Comparison of ENCODE assay signal across 27 cellular contexts in the genomic region with DNA sequence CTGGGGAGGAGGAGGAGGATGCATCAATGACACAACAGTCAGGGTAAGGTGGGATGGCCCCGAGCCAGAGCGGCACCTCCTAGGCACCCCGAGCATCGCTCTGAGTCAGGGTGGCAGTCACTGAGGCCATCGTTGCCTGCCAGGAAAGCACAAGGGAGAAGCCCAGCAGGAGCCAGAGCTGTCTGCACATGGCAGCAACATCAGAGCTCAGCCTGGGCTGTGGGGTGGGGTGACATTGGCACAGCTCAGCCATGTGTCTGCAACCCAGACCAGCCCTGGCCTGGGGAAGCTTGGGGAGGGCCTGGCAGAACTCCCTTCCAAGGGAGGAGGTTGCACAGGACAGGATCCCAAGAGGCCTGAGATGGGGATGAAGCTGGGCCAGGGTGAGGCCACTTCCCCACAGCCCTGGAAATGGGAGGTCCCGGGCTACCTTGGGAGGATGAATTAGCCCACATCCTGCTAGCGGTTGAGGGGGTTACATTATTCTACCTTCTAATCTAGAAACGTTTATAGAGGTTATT.
"Had no signal": no experiment of that assay in that cellular context is flagged by ENCODE, and none has a peak within 500 bp of the region (broad histone marks: within the 10 kb centered on the region; RNA-seq: fewer than 3 reads in every experiment).

No MANE protein-coding gene starts in this region.

- DNase-seq: activated CD4-positive, alpha-beta T cell treated with anti-CD3 and anti-CD28 coated beads for 1 hour; activated CD4-positive, alpha-beta T cell treated with anti-CD3 and anti-CD28 coated beads, Interleukin-2, amount 50 U/mL, for 1 hour; activated CD8-positive, alpha-beta T cell treated with anti-CD3 and anti-CD28 coated beads, Interleukin-2, amount 10 ng/mL, durations not matched to agents 7 days and 5 days; activated gamma-delta T cell; activated naive CD4-positive, alpha-beta T cell treated with anti-CD3 and anti-CD28 coated beads, Interleukin-2, amount 50 U/mL, for 16 hours; activated naive CD8-positive, alpha-beta T cell treated with anti-CD3 and anti-CD28 coated beads, Interleukin-2, amount 50 U/mL, for 24 hours; body of pancreas; dermis blood vessel endothelial cell; effector CD8-positive, alpha-beta T cell; erythroblast; glutamatergic neuron; hypothalamus; left ventricle myocardium inferior; midbrain; nephron progenitor cell; occipital lobe; posterior cingulate gyrus; sigmoid colon; stimulated activated CD4-positive, alpha-beta T cell treated with anti-CD3 and anti-CD28 coated beads, Interleukin-15, amount 100 ng/mL, for 24 hours; stimulated activated naive CD4-positive, alpha-beta T cell; T-helper 1 cell; WERI-Rb-1 had no signal

- ATAC-seq: activated CD8-positive, alpha-beta T cell treated with anti-CD3 and anti-CD28 coated beads, Interleukin-2, amount 10 ng/mL, durations not matched to agents 7 days and 5 days; activated naive CD8-positive, alpha-beta T cell treated with anti-CD3 and anti-CD28 coated beads, Interleukin-2, amount 50 U/mL, for 24 hours; body of pancreas had no signal

- H3K4me1 Mint-ChIP-seq: activated naive CD8-positive, alpha-beta T cell treated with anti-CD3 and anti-CD28 coated beads, Interleukin-2, amount 50 U/mL, for 24 hours; nephron progenitor cell had no signal

- H3K4me3 Mint-ChIP-seq: activated CD8-positive, alpha-beta T cell treated with anti-CD3 and anti-CD28 coated beads, Interleukin-2, amount 10 ng/mL, durations not matched to agents 7 days and 5 days; activated naive CD8-positive, alpha-beta T cell treated with anti-CD3 and anti-CD28 coated beads, Interleukin-2, amount 50 U/mL, for 24 hours; activated T-helper 1 cell treated with anti-CD3 and anti-CD28 coated beads, Interleukin-12 subunit alpha, Interleukin-12 subunit beta, Interleukin-2, Interleukin-4 antibody, amounts not matched to agents 30 ng/mL and 10 ng/mL and 1 ng/mL, durations not matched to agents 14 hours and 24 hours and 36 hours; nephron progenitor cell had no signal

- H3K4me1 ChIP-seq: body of pancreas, left ventricle myocardium inferior, sigmoid colon, upper lobe of left lung had no signal

- H3K4me2 ChIP-seq: smooth muscle cell had no signal

- H3K9me3 ChIP-seq: body of pancreas, left ventricle myocardium inferior, sigmoid colon, thoracic aorta, upper lobe of left lung had no signal

- H3K27ac Mint-ChIP-seq: activated CD8-positive, alpha-beta T cell treated with anti-CD3 and anti-CD28 coated beads, Interleukin-2, amount 10 ng/mL, durations not matched to agents 7 days and 5 days; activated naive CD8-positive, alpha-beta T cell treated with anti-CD3 and anti-CD28 coated beads, Interleukin-2, amount 50 U/mL, for 24 hours; activated T-helper 1 cell treated with anti-CD3 and anti-CD28 coated beads, Interleukin-12 subunit alpha, Interleukin-12 subunit beta, Interleukin-2, Interleukin-4 antibody, amounts not matched to agents 30 ng/mL and 10 ng/mL and 1 ng/mL, durations not matched to agents 14 hours and 24 hours and 36 hours; nephron progenitor cell had no signal

- H3K36me3 ChIP-seq: cardiac muscle cell, left ventricle myocardium inferior, sigmoid colon, thoracic aorta, upper lobe of left lung, WERI-Rb-1 had no signal

- H3K27ac ChIP-seq: body of pancreas, cardiac muscle cell, left ventricle myocardium inferior, sigmoid colon, thoracic aorta, upper lobe of left lung, WERI-Rb-1 had no signal

- H3K4me3 ChIP-seq: body of pancreas, cardiac muscle cell, left ventricle myocardium inferior, sigmoid colon, smooth muscle cell, thoracic aorta, upper lobe of left lung had no signal

- H3K9me3 Mint-ChIP-seq: activated naive CD8-positive, alpha-beta T cell treated with anti-CD3 and anti-CD28 coated beads, Interleukin-2, amount 50 U/mL, for 24 hours; activated T-helper 1 cell treated with anti-CD3 and anti-CD28 coated beads, Interleukin-12 subunit alpha, Interleukin-12 subunit beta, Interleukin-2, Interleukin-4 antibody, amounts not matched to agents 30 ng/mL and 10 ng/mL and 1 ng/mL, durations not matched to agents 14 hours and 24 hours and 36 hours; nephron progenitor cell had no signal

- H3K27me3 ChIP-seq: body of pancreas, cardiac muscle cell, sigmoid colon, upper lobe of left lung had no signal
